In the genomic region with DNA sequence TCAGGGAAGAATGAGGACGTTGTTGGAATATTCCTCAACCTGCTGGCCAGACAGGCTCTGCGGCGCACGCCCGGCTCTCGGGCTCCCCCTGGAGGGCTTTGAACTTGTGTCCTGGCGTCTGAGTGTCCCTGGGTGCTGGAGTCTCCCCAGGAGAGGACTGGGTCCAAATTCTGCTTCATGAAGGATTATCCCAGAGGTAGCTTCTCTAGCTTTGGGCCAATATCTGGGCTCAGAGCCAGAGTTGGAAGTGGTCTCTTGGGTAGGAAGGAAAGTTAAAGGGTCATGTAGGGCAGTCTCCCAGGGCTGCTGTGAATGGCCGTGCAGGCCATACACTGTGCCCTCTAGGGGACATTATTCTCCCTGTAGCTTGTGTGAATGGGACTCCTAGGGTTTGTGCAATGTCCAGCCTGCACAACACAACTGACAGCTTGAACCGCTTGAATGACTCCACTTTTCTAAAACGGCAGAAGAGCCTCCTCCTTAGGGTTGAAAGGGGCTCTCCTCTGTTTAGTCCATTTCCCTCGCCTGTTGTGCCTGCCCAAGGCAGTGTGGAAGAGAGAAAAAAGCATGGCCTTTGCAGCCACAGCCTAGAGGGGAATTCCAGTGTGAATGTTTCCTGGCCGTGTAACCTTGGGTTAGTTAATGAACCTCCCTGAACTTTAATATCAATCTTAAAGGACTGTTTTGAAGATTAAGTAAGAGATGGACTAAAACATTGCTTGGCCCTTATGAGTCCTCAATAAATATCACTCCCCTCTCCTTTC, we compare ENCODE assay signal across 8 cellular contexts.
DNase-seq lines count a peak whose midpoint lies in the region; ATAC-seq, FAIRE-seq and TF ChIP-seq lines count a peak whose summit lies in the region.

No MANE protein-coding gene starts in this region.

- no peaks in the 10 kb centered on the region for H3K23me2 ChIP-seq in H1 (ENCODE audit: low read depth, low read length)

- peak; percentile 50 for FAIRE-seq in H1 (lab: Jason Lieb, UNC)

- H3K4me1 ChIP-seq in H1 (replicated peaks in 1 of 4; ENCODE audit: control insufficient read depth in 3 of 4, insufficient read depth in 4 of 4, low read length in 3 of 4) = peaks cover 0 to 6% (median under 1%) of the 10 kb centered on the region in 4 experiments; a peak in 2 of 7 replicates

- no peak overlapping the region for H3K56ac ChIP-seq in H1 (replicated peaks; ENCODE audit: insufficient read length, low read depth, low read length)

- H3K4me2 ChIP-seq in H1 (ENCODE audit: insufficient read depth in 1 of 2, low read depth in 2 of 2, low read length in 2 of 2) = no peak overlapping the region

- no peak overlapping the region for H3K4ac ChIP-seq in H1 (replicated peaks; ENCODE audit: insufficient read length, low read depth, low read length)

- H3K27ac ChIP-seq in H1 (ENCODE audit: low read depth, low read length) = no peak overlapping the region

- no peak overlapping the region for H2BK20ac ChIP-seq in H1 (ENCODE audit: low read length)

- H3K27ac Mint-ChIP-seq in activated CD4-positive, alpha-beta memory T cell treated with anti-CD3 and anti-CD28 coated beads for 36 hours = no peak overlapping the region

- H2AFZ ChIP-seq in H1 (ENCODE audit: low read length) = no peak overlapping the region

- H3K79me2 ChIP-seq in H1 (ENCODE audit: control insufficient read depth in 1 of 2, insufficient read depth in 2 of 2, low read length in 2 of 2) = no peaks in the 10 kb centered on the region

- ATAC-seq in HG02938 (IDR thresholded peaks at IDR 0.05; ENCODE audit: unreplicated experiment) = peak; percentile 64
- no peak for ATAC-seq in GM21619 (IDR thresholded peaks at IDR 0.05; ENCODE audit: unreplicated experiment)

- H3K18ac ChIP-seq in H1 (ENCODE audit: extremely low read depth, low read length) = no peak overlapping the region

- no peak overlapping the region for H2BK15ac ChIP-seq in H1 (ENCODE audit: low read length)

- H4K91ac ChIP-seq in H1 (replicated peaks; ENCODE audit: insufficient read length, low read length) = no peak overlapping the region

- no peaks in the 10 kb centered on the region for H4K20me1 ChIP-seq in H1 (replicated peaks in 1 of 2; ENCODE audit: control insufficient read depth in 1 of 2, insufficient read depth in 2 of 2, low read length in 2 of 2)

- H3K36me3 ChIP-seq in H1 (ENCODE audit: control insufficient read depth in 2 of 4, insufficient read depth in 4 of 4, low read length in 3 of 4) = no peaks in the 10 kb centered on the region; a peak in 1 of 8 replicates

- peak; percentile 76 to 84 for TF ChIP-seq RAD21 in H1 (IDR thresholded peaks at IDR 0.05 in 1 of 2, conservative IDR thresholded peaks at IDR 0.05 in 1 of 2; ENCODE audit: low read depth in 2 of 2, low read length in 2 of 2)

- no peaks in the 10 kb centered on the region for H3K4me1 Mint-ChIP-seq in activated CD4-positive, alpha-beta memory T cell treated with anti-CD3 and anti-CD28 coated beads for 36 hours (ENCODE audit: low read depth)

- POLR2A ChIA-PET in activated CD4-positive, alpha-beta memory T cell treated with anti-CD3 and anti-CD28 coated beads for 36 hours (lab: Charles Lee) = no interaction called here
- POLR2A ChIA-PET in H1 (lab: Charles Lee; ENCODE audit: partially characterized antibody) = no interaction called here

- no peak for TF ChIP-seq POLR2A in H1 (IDR thresholded peaks at IDR 0.05; ENCODE audit: control extremely low read depth in 1 of 2, low read depth in 2 of 2, low read length in 2 of 2)

- H2BK120ac ChIP-seq in H1 (replicated peaks; ENCODE audit: low read depth, low read length) = no peak overlapping the region

- DNase-seq in DMS79 treated with DMSO at 0.1 percent for 48 hours (lab: John Stamatoyannopoulos, UW) (peak; percentile 51), NCI-H748 (lab: John Stamatoyannopoulos, UW; ENCODE audit: unreplicated experiment) (peak; percentile 53), H1 (ENCODE audit: low read depth in 1 of 2, low spot score in 2 of 2) (peak; percentile 36 to 96), medulla oblongata (ENCODE audit: extremely low spot score) (peak; percentile 85)
- peak; percentile 71 for DNase-seq in activated CD4-positive, alpha-beta memory T cell treated with anti-CD3 and anti-CD28 coated beads for 36 hours
- peak; percentile 52 for DNase-seq in stimulated activated CD8-positive, alpha-beta memory T cell treated with anti-CD3 and anti-CD28 coated beads, Interleukin-4, amount 100 ng/mL, for 24 hours (ENCODE audit: low read depth)

- TF ChIP-seq EP300 in H1 (IDR thresholded peaks at IDR 0.05; ENCODE audit: borderline replicate concordance in 1 of 2, low read depth in 2 of 2, low read length in 2 of 2) = no peak

- no peaks in the 10 kb centered on the region for H3K36me3 Mint-ChIP-seq in activated CD4-positive, alpha-beta memory T cell treated with anti-CD3 and anti-CD28 coated beads for 36 hours

- H3K27me3 ChIP-seq in H1 (replicated peaks in 1 of 4; ENCODE audit: control insufficient read depth in 3 of 4, extremely low read depth in 1 of 4, insufficient read depth in 3 of 4, low read length in 3 of 4) = peaks cover 0 to 3% (median 0%) of the 10 kb centered on the region in 4 experiments; a peak in 1 of 7 replicates

- no peaks in the 10 kb centered on the region for H3K9me3 ChIP-seq in H1 (ENCODE audit: insufficient read depth in 2 of 2, low read depth in 1 of 2, low read length in 1 of 2)

- H3K9ac ChIP-seq in H1 (replicated peaks in 1 of 4; ENCODE audit: extremely low read depth in 1 of 4, low read depth in 3 of 4, low read length in 3 of 4) = no peak overlapping the region

- no peaks in the 10 kb centered on the region for H3K79me1 ChIP-seq in H1 (ENCODE audit: low read depth, low read length)

- H3K9me3 Mint-ChIP-seq in activated CD4-positive, alpha-beta memory T cell treated with anti-CD3 and anti-CD28 coated beads for 36 hours = no peaks in the 10 kb centered on the region

- TF ChIP-seq CTCF in H1 (IDR thresholded peaks at IDR 0.05; ENCODE audit: control extremely low read depth in 1 of 3, insufficient read depth in 1 of 3, low read depth in 1 of 3, low read length in 3 of 3) = peak; percentile 80 to 96 (median 85)

- intact Hi-C loops in activated CD4-positive, alpha-beta memory T cell treated with anti-CD3 and anti-CD28 coated beads for 36 hours (cut with micrococcal nuclease) = loop anchor here (1.0 kb wide), 1 partner anchor 53 kb away; no protein-coding TSS in a partner anchor

- H2BK12ac ChIP-seq in H1 (ENCODE audit: low read depth, low read length) = no peak overlapping the region

- H3K14ac ChIP-seq in H1 (ENCODE audit: insufficient read length) = no peak overlapping the region

- no peak overlapping the region for H3K4me3 ChIP-seq in H1 (ENCODE audit: extremely low read depth in 1 of 4, insufficient read depth in 2 of 4, low read depth in 3 of 4, low read length in 4 of 4)

- CTCF ChIA-PET in activated CD4-positive, alpha-beta memory T cell treated with anti-CD3 and anti-CD28 coated beads for 36 hours (lab: Charles Lee) = interaction anchor here (0.6 to 4.7 kb wide), 15 partner anchors 9 to 210 kb away, joined by 3 to 36 read pairs (median 4); no protein-coding TSS in a partner anchor
- CTCF ChIA-PET in H1 (lab: Charles Lee; ENCODE audit: partially characterized antibody) = interaction anchor here (0.6 to 12.1 kb wide), 60 partner anchors 10 to 1450 kb away, joined by 3 to 160 read pairs (median 5); a partner anchor contains a TSS

- WGBS in H1 (ENCODE audit: extremely low coverage in 1 of 2, insufficient coverage in 1 of 2, insufficient read length in 1 of 2, insufficient replicate concordance in 2 of 2, low coverage in 1 of 2, low lambda C conversion rate in 2 of 2, missing lambda C conversion rate in 1 of 2), 2 experiments = 33% methylated on average over 12 of the region's 12 CpGs; no CpG with 5 or more reads in 1 of the 2 experiments

- H4K5ac ChIP-seq in H1 (ENCODE audit: insufficient read length, low read depth, low read length) = no peak overlapping the region

- H3K23ac ChIP-seq in H1 (ENCODE audit: insufficient read length) = no peak overlapping the region

- H3K27me3 Mint-ChIP-seq in activated CD4-positive, alpha-beta memory T cell treated with anti-CD3 and anti-CD28 coated beads for 36 hours = peaks cover 15% of the 10 kb centered on the region

- H3K4me3 Mint-ChIP-seq in activated CD4-positive, alpha-beta memory T cell treated with anti-CD3 and anti-CD28 coated beads for 36 hours = no peak overlapping the region

- H2BK5ac ChIP-seq in H1 (ENCODE audit: low read depth, low read length) = no peak overlapping the region

- no peak overlapping the region for H2AK5ac ChIP-seq in H1 (ENCODE audit: low read depth, low read length)

- H4K8ac ChIP-seq in H1 (ENCODE audit: extremely low read depth, insufficient read depth, low read length) = no peak overlapping the region

TF ChIP-seq in H1, 55 proteins besides CTCF, POLR2A, EP300 and RAD21:
- TF ChIP-seq TAF7 (optimal IDR thresholded peaks at IDR 0.05; ENCODE audit: borderline replicate concordance, low read depth, low read length) (no peak), SP4 (IDR thresholded peaks at IDR 0.05; ENCODE audit: low read length) (0 out of 2 replicates have a peak, but pooled peaks have one; percentile 21), CTBP2 (IDR thresholded peaks at IDR 0.05; ENCODE audit: borderline replicate concordance, insufficient read depth, insufficient read length, low read length) (no peak), KDM4A (IDR thresholded peaks at IDR 0.05; ENCODE audit: low read depth, low read length, severe bottlenecking) (no peak), HDAC6 (IDR thresholded peaks at IDR 0.05; ENCODE audit: low read depth, low read length) (no peak), SUZ12 (IDR thresholded peaks at IDR 0.05; ENCODE audit: low read length) (no peak), BCL11A (IDR thresholded peaks at IDR 0.05; ENCODE audit: low read depth in 2 of 2, low read length in 2 of 2) (no peak), YY1 (IDR thresholded peaks at IDR 0.05; ENCODE audit: low read depth, low read length) (0 out of 2 replicates have a peak, but pooled peaks have one; percentile 8)
- TF ChIP-seq, protein P1, sequence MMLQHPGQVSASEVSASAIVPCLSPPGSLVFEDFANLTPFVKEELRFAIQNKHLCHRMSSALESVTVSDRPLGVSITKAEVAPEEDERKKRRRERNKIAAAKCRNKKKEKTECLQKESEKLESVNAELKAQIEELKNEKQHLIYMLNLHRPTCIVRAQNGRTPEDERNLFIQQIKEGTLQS (IDR thresholded peaks at IDR 0.05; ENCODE audit: insufficient read depth, low read depth, low read length) = 0 out of 2 replicates have a peak, but pooled peaks have one; percentile 2
